25 cellular contexts compared by ENCODE assay signal in the genomic region with DNA sequence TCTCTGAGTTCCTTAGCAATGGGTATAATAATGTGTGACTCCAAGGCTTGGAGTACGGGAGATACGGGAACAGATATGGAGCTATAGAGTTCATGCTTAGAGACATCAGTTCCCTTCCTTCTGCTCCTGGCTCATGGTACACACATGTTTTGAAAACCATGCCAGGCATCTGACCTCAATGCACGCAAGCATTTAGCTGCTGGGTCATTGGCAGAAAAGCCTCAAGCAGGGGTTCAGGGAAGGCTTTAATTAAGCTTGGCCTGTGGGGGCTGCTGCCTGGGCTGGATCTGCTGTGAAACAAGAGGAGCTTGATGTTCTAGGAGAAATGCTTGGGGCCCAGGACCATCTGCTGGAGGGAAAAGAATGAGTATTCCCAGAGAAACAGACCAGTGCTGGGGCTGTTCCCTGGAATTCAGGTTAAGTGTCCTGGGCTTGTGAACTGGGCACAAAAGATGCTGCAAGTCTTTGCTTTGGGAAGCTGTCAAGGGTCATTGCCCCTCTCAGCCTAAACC.
DNase-seq lines count a peak whose midpoint lies in the region; ATAC-seq and TF ChIP-seq lines count a peak whose summit lies in the region.
"Had no signal": no experiment of that assay in that cellular context is flagged by ENCODE, and none has a peak within 500 bp of the region (broad histone marks: within the 10 kb centered on the region; RNA-seq: fewer than 3 reads in every experiment).

No MANE protein-coding gene starts in this region.

- H3K9ac ChIP-seq in BLaER1 (peak overlapping the region; percentile 48; the same call in 1 of the 2 replicates), OCI-LY1 (ENCODE audit: low read length) (peak overlapping the region; percentile 56; the same call in 1 of the 2 replicates)

- H3K27ac ChIP-seq in BLaER1 (peak overlapping the region; percentile 80), OCI-LY1 (ENCODE audit: low read depth, low read length, poor library complexity, severe bottlenecking) (peak overlapping the region; percentile 99), caudate nucleus (ENCODE audit: low read depth, low read length) (peak overlapping the region; percentile 87)
- H3K27ac ChIP-seq: pancreas, right atrium auricular region, upper lobe of left lung had no signal

- H3K4me2 ChIP-seq in BLaER1 (peak overlapping the region; percentile 92), OCI-LY1 (ENCODE audit: low read length) (peak overlapping the region; percentile 32; the same call in 1 of the 2 replicates)

- no peaks in the 10 kb centered on the region for H3K79me2 ChIP-seq in OCI-LY1 (ENCODE audit: insufficient read depth, low read length)

- peaks cover 73% of the 10 kb centered on the region for H3K4me1 ChIP-seq in BLaER1
- peaks cover 84% of the 10 kb centered on the region for H3K4me1 ChIP-seq in OCI-LY1 (ENCODE audit: insufficient read depth, low read length, severe bottlenecking)
- H3K4me1 ChIP-seq: pancreas, upper lobe of left lung had no signal

- H3K36me3 ChIP-seq in BLaER1 (no peaks in the 10 kb centered on the region), OCI-LY1 (ENCODE audit: insufficient read depth, low read length) (no peaks in the 10 kb centered on the region)
- H3K36me3 ChIP-seq: pancreas, right atrium auricular region, upper lobe of left lung had no signal

- no peak for ATAC-seq in HG03159 (IDR thresholded peaks at IDR 0.05; ENCODE audit: unreplicated experiment)
- ATAC-seq: Panc1, pancreas had no signal

- H3K27me3 ChIP-seq in BLaER1 = no peaks in the 10 kb centered on the region
- H3K27me3 ChIP-seq in OCI-LY1 (ENCODE audit: insufficient read depth, low read length) = no peaks in the 10 kb centered on the region
- H3K27me3 ChIP-seq: pancreas, right atrium auricular region, upper lobe of left lung had no signal

- no peak overlapping the region for H2AFZ ChIP-seq in OCI-LY1 (ENCODE audit: low read length)

- peaks cover 8% of the 10 kb centered on the region for H3F3A ChIP-seq in OCI-LY1 (ENCODE audit: insufficient read depth, low read length)

- no peaks in the 10 kb centered on the region for H3K9me2 ChIP-seq in OCI-LY1 (ENCODE audit: low read depth, low read length)

- DNase-seq in caudate nucleus (lab: John Stamatoyannopoulos, UW) = no peak
- DNase-seq in retina = peak; percentile 19
- no peak for DNase-seq in midbrain (lab: John Stamatoyannopoulos, UW)
- DNase-seq in NCI-H1694 treated with DMSO at 0.1 percent for 48 hours (lab: John Stamatoyannopoulos, UW) = no peak
- DNase-seq: activated CD4-positive, CD25-positive, alpha-beta regulatory T cell treated with anti-CD3 and anti-CD28 coated beads, Interleukin-2, amount 50 U/mL, for 72 hours; activated naive CD4-positive, alpha-beta T cell treated with anti-CD3 and anti-CD28 coated beads, Interleukin-2, amount 50 U/mL, for 16 hours; activated T-cell treated with anti-CD3 and anti-CD28 coated beads, Interleukin-2, amount 50 U/mL, for 24 hours; CD4-positive, alpha-beta memory T cell; effector CD8-positive, alpha-beta T cell; erythroblast; Kasumi-1; kidney; NCI-H187; NCI-H2171 treated with DMSO at 0.1 percent for 48 hours; NCI-H524 treated with DMSO at 0.1 percent for 48 hours; nephron progenitor cell; SIG-M5; stimulated activated CD4-positive, alpha-beta T cell treated with anti-CD3 and anti-CD28 coated beads, Interleukin-2, amount 100 ng/mL, for 48 hours; upper lobe of left lung had no signal

- H3K9me3 ChIP-seq in BLaER1 = no peaks in the 10 kb centered on the region
- H3K9me3 ChIP-seq in OCI-LY1 (ENCODE audit: low read length) = no peaks in the 10 kb centered on the region
- H3K9me3 ChIP-seq: pancreas, right atrium auricular region, upper lobe of left lung had no signal

- no peak overlapping the region for H3K4me3 ChIP-seq in BLaER1
- H3K4me3 ChIP-seq in OCI-LY1 (ENCODE audit: low read depth, low read length, poor library complexity, severe bottlenecking) = no peak overlapping the region
- H3K4me3 ChIP-seq: pancreas, right atrium auricular region, upper lobe of left lung had no signal

- H4K20me1 ChIP-seq in BLaER1 (no peaks in the 10 kb centered on the region), OCI-LY1 (ENCODE audit: insufficient read depth, low read length) (no peaks in the 10 kb centered on the region)

- TF ChIP-seq CTCF in OCI-LY1 (IDR thresholded peaks at IDR 0.05; ENCODE audit: low read length) = no peak
